Comparison of ENCODE assay signal across 35 cellular contexts in genomic region chr12:81123611-81124010, GRCh38. TPM values are rescaled to one million over a fixed set of nuclear protein-coding genes. Genes with fewer than 3 reads are reported as not detected.
"Had no signal": no experiment of that assay in that cellular context is flagged by ENCODE, and none has a peak within 500 bp of the region (broad histone marks: within the 10 kb centered on the region; RNA-seq: fewer than 3 reads in every experiment).

No MANE protein-coding gene starts in this region.

- H3K9me3 ChIP-seq: adrenal gland, ascending aorta, body of pancreas had no signal

- H3K4me1 ChIP-seq: adrenal gland, ascending aorta, breast epithelium had no signal

- ATAC-seq: activated naive CD4-positive, alpha-beta T cell treated with anti-CD3 and anti-CD28 coated beads, Interleukin-2, amount 50 U/mL, for 72 hours; activated naive CD8-positive, alpha-beta T cell treated with anti-CD3 and anti-CD28 coated beads, Interleukin-2, amount 50 U/mL, for 24 hours; activated T-cell treated with anti-CD3 and anti-CD28 coated beads, Interleukin-2, amount 50 U/mL, for 4 hours; activated T-cell treated with anti-CD3 and anti-CD28 coated beads, Interleukin-2, amount 50 U/mL, for 72 hours; activated T-helper 17 cell treated with anti-CD3 and anti-CD28 coated beads, Interleukin-2, amount 50 U/mL, for 72 hours; body of pancreas had no signal

- H3K36me3 ChIP-seq: adrenal gland, brain microvascular endothelial cell, breast epithelium had no signal

- H3K4me3 ChIP-seq: adrenal gland, ascending aorta, body of pancreas, breast epithelium, cardiac muscle cell had no signal

- FAIRE-seq: astrocyte, bronchial epithelial cell had no signal

- DNase-seq: activated effector memory CD4-positive, alpha-beta T cell treated with anti-CD3 and anti-CD28 coated beads, Interleukin-2, amount 50 U/mL, for 16 hours; activated effector memory CD4-positive, alpha-beta T cell treated with Interleukin-2 at 50 U/mL for 16 hours; activated gamma-delta T cell; activated gamma-delta T cell treated with Interleukin-2 at 50 U/mL for 16 hours; activated naive CD4-positive, alpha-beta T cell; activated naive CD4-positive, alpha-beta T cell treated with anti-CD3 and anti-CD28 coated beads for 36 hours; activated naive CD4-positive, alpha-beta T cell treated with anti-CD3 and anti-CD28 coated beads, Interleukin-2, amount 10 ng/mL, durations not matched to agents 7 days and 5 days; activated naive CD4-positive, alpha-beta T cell treated with anti-CD3 and anti-CD28 coated beads, Interleukin-2, amount 50 U/mL, for 16 hours; activated naive CD4-positive, alpha-beta T cell treated with Interleukin-2 at 50 U/mL for 16 hours; activated naive CD8-positive, alpha-beta T cell treated with anti-CD3 and anti-CD28 coated beads for 36 hours; activated naive CD8-positive, alpha-beta T cell treated with anti-CD3 and anti-CD28 coated beads, Interleukin-2, amount 10 ng/mL, durations not matched to agents 7 days and 5 days; activated naive CD8-positive, alpha-beta T cell treated with anti-CD3 and anti-CD28 coated beads, Interleukin-2, amount 50 U/mL, for 24 hours; activated T-cell treated with anti-CD3 and anti-CD28 coated beads, Interleukin-2, amount 50 U/mL, for 24 hours; activated T-cell treated with anti-CD3 and anti-CD28 coated beads, Interleukin-2, amount 50 U/mL, for 4 hours; activated T-cell treated with anti-CD3 and anti-CD28 coated beads, Interleukin-2, amount 50 U/mL, for 48 hours; activated T-cell treated with anti-CD3 and anti-CD28 coated beads, Interleukin-2, amount 50 U/mL, for 72 hours; adrenal gland; amniotic stem cell; amygdala; anterior cingulate cortex; aorta; body of pancreas; brain microvascular endothelial cell; caudate nucleus; central memory CD4-positive, alpha-beta T cell; cerebellar nuclear complex had no signal

- H3K27ac ChIP-seq: adrenal gland, ascending aorta, body of pancreas, brain microvascular endothelial cell, breast epithelium, cardiac muscle cell had no signal

- H3K27me3 ChIP-seq: adrenal gland, ascending aorta, body of pancreas, brain microvascular endothelial cell, breast epithelium, cardiac muscle cell had no signal

RNA-seq across cellular contexts. Expression of gene ACSS3, which starts 45.7 kb away (rescaled TPM):
- total RNA-seq: activated naive CD4-positive, alpha-beta T cell treated with anti-CD3 and anti-CD28 coated beads for 36 hours; activated naive CD4-positive, alpha-beta T cell treated with anti-CD3 and anti-CD28 coated beads, Interleukin-2, amount 50 U/mL, for 72 hours; activated naive CD8-positive, alpha-beta T cell treated with anti-CD3 and anti-CD28 coated beads for 36 hours; activated naive CD8-positive, alpha-beta T cell treated with anti-CD3 and anti-CD28 coated beads, Interleukin-2, amount 10 ng/mL, durations not matched to agents 7 days and 5 days; activated T-cell treated with anti-CD3 and anti-CD28 coated beads, Interleukin-2, amount 50 U/mL, for 72 hours; activated T-helper 1 cell treated with anti-CD3 and anti-CD28 coated beads, Interleukin-12 subunit alpha, Interleukin-12 subunit beta, Interleukin-2, Interleukin-4 antibody, amounts not matched to agents 30 ng/mL and 10 ng/mL and 1 ng/mL, durations not matched to agents 14 hours and 24 hours and 36 hours; activated T-helper 17 cell treated with anti-CD3 and anti-CD28 coated beads, Interleukin-2, amount 50 U/mL, for 72 hours; activated T-helper 2 cell treated with anti-CD3 and anti-CD28 coated beads, Interferon-gamma antibody, Interleukin-2, Interleukin-4, amounts not matched to agents 10 μg/mL and 5 μg/mL and 100 μg/mL, durations not matched to agents 14 hours and 24 hours and 36 hours had no signal
